Comparison of ENCODE assay signal across 1 cellular context in genomic region chr2:172086349-172087190, GRCh38.
TF ChIP-seq lines count a peak whose summit lies in the region.

No MANE protein-coding gene starts in this region.

TF ChIP-seq in IMR-90, 13 proteins besides CTCF, POLR2A, EP300 and RAD21 (continued from another document):
- TF ChIP-seq FOS (IDR thresholded peaks at IDR 0.05; ENCODE audit: low read depth, low read length): no peak
- TF ChIP-seq MAZ (IDR thresholded peaks at IDR 0.05; ENCODE audit: borderline replicate concordance, low read depth, low read length): no peak
- no peak for TF ChIP-seq SMC3 (IDR thresholded peaks at IDR 0.05; ENCODE audit: low read depth, low read length)
- TF ChIP-seq RCOR1 (IDR thresholded peaks at IDR 0.05; ENCODE audit: insufficient replicate concordance, low read length): no peak
- no peak for TF ChIP-seq BHLHE40 (IDR thresholded peaks at IDR 0.05; ENCODE audit: low read depth, low read length)
- TF ChIP-seq USF2 (IDR thresholded peaks at IDR 0.05; ENCODE audit: low read depth, low read length): no peak
- TF ChIP-seq CHD1 (IDR thresholded peaks at IDR 0.05; ENCODE audit: low read depth, low read length): no peak
